Comparison of ENCODE assay signal across 23 cellular contexts in genomic region chr5:31981361-31981955, GRCh38.
"Had no signal": no experiment of that assay in that cellular context is flagged by ENCODE, and none has a peak within 500 bp of the region (broad histone marks: within the 10 kb centered on the region; RNA-seq: fewer than 3 reads in every experiment).

No MANE protein-coding gene starts in this region.

- ATAC-seq: esophagus mucosa; gastrocnemius medialis; lower lobe of right lung; stimulated activated naive B cell treated with anti-CD40 and anti-IgM and Interleukin-4, amounts not matched to agents 10 μg/mL and 1 μg/mL and 100 μg/mL, for 72 hours; stimulated activated naive CD8-positive, alpha-beta T cell treated with anti-CD3 and anti-CD28 coated beads, Interleukin-15, amount 100 ng/mL, for 72 hours had no signal

- H3K36me3 Mint-ChIP-seq: memory B cell; naive B cell; stimulated activated naive B cell treated with anti-CD40 and anti-IgM and Interleukin-4, amounts not matched to agents 10 μg/mL and 1 μg/mL and 100 μg/mL, for 72 hours had no signal

- H3K27ac ChIP-seq: dorsolateral prefrontal cortex, gastrocnemius medialis, left ventricle myocardium inferior, lower lobe of right lung, parathyroid adenoma, prostate gland, sigmoid colon, skin epidermis, testis, tibial nerve had no signal

- H3K36me3 ChIP-seq: gastrocnemius medialis, left ventricle myocardium inferior, lower lobe of right lung, prostate gland, sigmoid colon had no signal

- H3K4me1 ChIP-seq: parathyroid adenoma, prostate gland, testis had no signal

- H2AFZ ChIP-seq: parathyroid adenoma had no signal

- H3K27ac Mint-ChIP-seq: memory B cell; naive B cell; nephron; stimulated activated naive B cell treated with anti-CD40 and anti-IgM and Interleukin-4, amounts not matched to agents 10 μg/mL and 1 μg/mL and 100 μg/mL, for 72 hours; stimulated activated naive CD8-positive, alpha-beta T cell treated with anti-CD3 and anti-CD28 coated beads, Interleukin-15, amount 100 ng/mL, for 72 hours had no signal

- H3K9ac ChIP-seq: parathyroid adenoma had no signal

- H3K4me3 ChIP-seq: dorsolateral prefrontal cortex, gastrocnemius medialis, left ventricle myocardium inferior, lower lobe of right lung, prostate gland, sigmoid colon, skin epidermis, testis, tibial nerve had no signal

- H3K27me3 ChIP-seq: dorsolateral prefrontal cortex, gastrocnemius medialis, sigmoid colon, testis, tibial nerve had no signal

- H3K4me1 Mint-ChIP-seq: memory B cell; naive B cell; stimulated activated naive B cell treated with anti-CD40 and anti-IgM and Interleukin-4, amounts not matched to agents 10 μg/mL and 1 μg/mL and 100 μg/mL, for 72 hours; stimulated activated naive CD8-positive, alpha-beta T cell treated with anti-CD3 and anti-CD28 coated beads, Interleukin-15, amount 100 ng/mL, for 72 hours had no signal

- H3K27me3 Mint-ChIP-seq: stimulated activated naive CD8-positive, alpha-beta T cell treated with anti-CD3 and anti-CD28 coated beads, Interleukin-15, amount 100 ng/mL, for 72 hours had no signal

- H3K9me3 ChIP-seq: gastrocnemius medialis, left ventricle myocardium inferior, lower lobe of right lung, prostate gland, sigmoid colon, testis, tibial nerve had no signal

- H3K4me3 Mint-ChIP-seq: memory B cell; naive B cell; nephron; stimulated activated naive B cell treated with anti-CD40 and anti-IgM and Interleukin-4, amounts not matched to agents 10 μg/mL and 1 μg/mL and 100 μg/mL, for 72 hours; stimulated activated naive CD8-positive, alpha-beta T cell treated with anti-CD3 and anti-CD28 coated beads, Interleukin-15, amount 100 ng/mL, for 72 hours had no signal

- H3K9me3 Mint-ChIP-seq: memory B cell; nephron; stimulated activated naive CD8-positive, alpha-beta T cell treated with anti-CD3 and anti-CD28 coated beads, Interleukin-15, amount 100 ng/mL, for 72 hours had no signal

- DNase-seq: cortex of kidney; dorsolateral prefrontal cortex; effector CD8-positive, alpha-beta T cell; gastrocnemius medialis; glutamatergic neuron; kidney; left cardiac atrium; left ventricle myocardium inferior; lower lobe of right lung; naive B cell; sigmoid colon; stimulated activated CD4-positive, alpha-beta T cell treated with anti-CD3 and anti-CD28 coated beads, Interleukin-2, amount 100 ng/mL, for 24 hours; stimulated activated CD4-positive, alpha-beta T cell treated with anti-CD3 and anti-CD28 coated beads, Interleukin-4, amount 100 ng/mL, for 4 hours; stimulated activated naive B cell treated with anti-CD40 and anti-IgM and Interleukin-4, amounts not matched to agents 10 μg/mL and 1 μg/mL and 100 μg/mL, for 72 hours; stimulated activated naive CD8-positive, alpha-beta T cell treated with anti-CD3 and anti-CD28 coated beads, Interleukin-15, amount 100 ng/mL, for 72 hours; testis had no signal
